Comparison of ENCODE assay signal across 8 cellular contexts in the genomic region with DNA sequence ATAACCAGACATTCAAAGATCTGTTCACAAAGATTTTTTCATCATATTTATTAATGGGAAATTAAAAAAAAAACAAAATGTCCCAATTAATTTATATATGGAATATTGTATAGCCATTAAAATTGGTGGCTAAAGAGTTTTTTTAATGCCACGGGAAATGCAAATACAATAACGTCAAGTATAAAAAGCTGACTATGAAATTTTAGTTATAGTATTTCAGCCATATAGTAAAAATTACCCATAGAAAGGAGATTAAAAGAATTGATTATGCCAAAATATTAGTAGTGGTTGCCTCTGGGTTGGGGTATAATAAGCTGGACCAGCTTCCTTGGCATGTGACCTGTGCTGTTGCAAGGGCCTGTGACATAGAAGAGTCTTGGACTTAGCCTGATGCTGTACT.
"Had no signal": no experiment of that assay in that cellular context is flagged by ENCODE, and none has a peak within 500 bp of the region (broad histone marks: within the 10 kb centered on the region; RNA-seq: fewer than 3 reads in every experiment).

No MANE protein-coding gene starts in this region.

- ATAC-seq: HCT116 had no signal

- H3K4me1 ChIP-seq: HAP-1 had no signal

- H3K27ac ChIP-seq: GM23248 had no signal

- H3K36me3 ChIP-seq: HAP-1 had no signal

- H3K9ac ChIP-seq: GM23248 had no signal

- H3K4me3 ChIP-seq: GM23248, HAP-1 had no signal

- H2AFZ ChIP-seq: GM23248 had no signal

- FAIRE-seq: HTR-8/SVneo had no signal

- H3K9me3 ChIP-seq: HAP-1 had no signal

- DNase-seq: GOT3, H7, HFFc6, KBM-7 had no signal
